11 cellular contexts compared by ENCODE assay signal in the genomic region with DNA sequence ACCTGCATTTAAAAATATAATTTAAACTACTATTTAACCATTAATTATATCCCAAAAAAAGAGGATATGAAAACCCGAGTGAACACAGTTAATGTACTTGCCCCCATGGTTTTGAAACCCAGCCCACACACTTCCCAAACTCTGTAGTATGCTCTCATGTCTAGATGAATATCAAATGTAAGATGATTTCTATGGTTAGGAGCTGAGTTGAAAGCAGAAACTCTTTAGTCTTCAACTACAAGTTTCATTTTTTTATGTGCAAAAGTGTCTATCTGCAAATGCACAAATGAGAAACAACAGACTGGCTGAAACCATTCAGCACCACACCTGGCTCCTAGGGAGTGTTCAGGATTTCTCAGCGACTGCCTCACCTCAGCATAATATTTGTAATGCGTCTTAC.
DNase-seq lines count a peak whose midpoint lies in the region; ATAC-seq and TF ChIP-seq lines count a peak whose summit lies in the region.
"Had no signal": no experiment of that assay in that cellular context is flagged by ENCODE, and none has a peak within 500 bp of the region (broad histone marks: within the 10 kb centered on the region; RNA-seq: fewer than 3 reads in every experiment).

No MANE protein-coding gene starts in this region.

- H3K4me1 Mint-ChIP-seq in T-helper 2 cell treated with Interferon-gamma antibody and Interleukin-4, amounts not matched to agents 5 μg/mL and 100 μg/mL, for 36 hours (ENCODE audit: low read depth) = peaks cover 9% of the 10 kb centered on the region
- H3K4me1 Mint-ChIP-seq: activated B cell treated with CpG ODN at 0.5 μM for 24 hours had no signal

- H3K9me3 ChIP-seq in A673 (ENCODE audit: low read depth, low read length, poor library complexity, severe bottlenecking) = no peaks in the 10 kb centered on the region

- H3K4me1 ChIP-seq in A673 (ENCODE audit: insufficient read depth, low read length, poor library complexity, severe bottlenecking) = no peaks in the 10 kb centered on the region

- intact Hi-C loops in A673 (cut with micrococcal nuclease; ENCODE audit: unreplicated experiment) = loop anchor here (5.0 to 10.0 kb wide), 2 partner anchors 180 to 662 kb away; no protein-coding TSS in a partner anchor

- CTCF ChIA-PET in A673 (lab: Charles Lee) = no interaction called here

- no peaks in the 10 kb centered on the region for H3K36me3 Mint-ChIP-seq in T-helper 2 cell treated with Interferon-gamma antibody and Interleukin-4, amounts not matched to agents 5 μg/mL and 100 μg/mL, for 36 hours (ENCODE audit: low read depth)

- H3K27ac ChIP-seq in A673 (ENCODE audit: low read depth, low read length, poor library complexity, severe bottlenecking) = no peak overlapping the region

- POLR2A ChIA-PET in A673 (lab: Charles Lee; ENCODE audit: low non-redundant PET) = no interaction called here

- H3K27me3 Mint-ChIP-seq in T-helper 2 cell treated with Interferon-gamma antibody and Interleukin-4, amounts not matched to agents 5 μg/mL and 100 μg/mL, for 36 hours (ENCODE audit: low read depth) = no peaks in the 10 kb centered on the region
- H3K27me3 Mint-ChIP-seq: activated B cell treated with CpG ODN at 0.5 μM for 24 hours had no signal

- no peaks in the 10 kb centered on the region for H3K9me3 Mint-ChIP-seq in T-helper 2 cell treated with Interferon-gamma antibody and Interleukin-4, amounts not matched to agents 5 μg/mL and 100 μg/mL, for 36 hours
- H3K9me3 Mint-ChIP-seq: activated B cell treated with CpG ODN at 0.5 μM for 24 hours; activated T-helper 1 cell treated with anti-CD3 and anti-CD28 coated beads, Interleukin-12 subunit alpha, Interleukin-12 subunit beta, Interleukin-2, Interleukin-4 antibody, amounts not matched to agents 30 ng/mL and 10 ng/mL and 1 ng/mL, durations not matched to agents 14 hours and 24 hours and 36 hours had no signal

- H3K27me3 ChIP-seq in A673 (replicated peaks; ENCODE audit: insufficient read depth, low read depth, low read length, poor library complexity) = no peaks in the 10 kb centered on the region

- no peak for TF ChIP-seq CTCF in A673 (conservative IDR thresholded peaks at IDR 0.05; ENCODE audit: low read depth, low read length)

- peak overlapping the region; percentile 5 for H3K4me3 Mint-ChIP-seq in T-helper 2 cell treated with Interferon-gamma antibody and Interleukin-4, amounts not matched to agents 5 μg/mL and 100 μg/mL, for 36 hours
- H3K4me3 Mint-ChIP-seq: activated B cell treated with CpG ODN at 0.5 μM for 24 hours; activated T-helper 1 cell treated with anti-CD3 and anti-CD28 coated beads, Interleukin-12 subunit alpha, Interleukin-12 subunit beta, Interleukin-2, Interleukin-4 antibody, amounts not matched to agents 30 ng/mL and 10 ng/mL and 1 ng/mL, durations not matched to agents 14 hours and 24 hours and 36 hours had no signal

- H3K27ac Mint-ChIP-seq in T-helper 2 cell treated with Interferon-gamma antibody and Interleukin-4, amounts not matched to agents 5 μg/mL and 100 μg/mL, for 36 hours = no peak overlapping the region
- H3K27ac Mint-ChIP-seq: activated B cell treated with CpG ODN at 0.5 μM for 24 hours; activated T-helper 1 cell treated with anti-CD3 and anti-CD28 coated beads, Interleukin-12 subunit alpha, Interleukin-12 subunit beta, Interleukin-2, Interleukin-4 antibody, amounts not matched to agents 30 ng/mL and 10 ng/mL and 1 ng/mL, durations not matched to agents 14 hours and 24 hours and 36 hours had no signal

- H3K36me3 ChIP-seq in A673 (ENCODE audit: insufficient read depth, low read length, poor library complexity, severe bottlenecking) = no peaks in the 10 kb centered on the region

- no peak overlapping the region for H3K4me3 ChIP-seq in A673 (ENCODE audit: low read depth, low read length, poor library complexity, severe bottlenecking)

- no peak for DNase-seq in T-helper 2 cell treated with Interferon-gamma antibody and Interleukin-4, amounts not matched to agents 5 μg/mL and 100 μg/mL, for 36 hours (ENCODE audit: low spot score)
- DNase-seq in stimulated activated CD4-positive, alpha-beta T cell treated with anti-CD3 and anti-CD28 coated beads, Interleukin-4, amount 100 ng/mL, for 24 hours = no peak
- DNase-seq in stimulated activated CD4-positive, alpha-beta T cell treated with anti-CD3 and anti-CD28 coated beads, Interleukin-4, amount 100 ng/mL, for 1 hour = no peak
- DNase-seq in A673 (ENCODE audit: low spot score) (no peak), GM03348 (ENCODE audit: low spot score) (no peak)
- DNase-seq: activated B cell treated with CpG ODN at 0.5 μM for 24 hours, NCI-H2171 treated with DMSO at 0.1 percent for 48 hours had no signal

- ATAC-seq in GM18519 (IDR thresholded peaks at IDR 0.05; ENCODE audit: low FRiP score, unreplicated experiment) (peak; percentile 42), GM21515 (IDR thresholded peaks at IDR 0.05; ENCODE audit: unreplicated experiment) (peak; percentile 50), HG03064 (IDR thresholded peaks at IDR 0.05; ENCODE audit: low read depth, unreplicated experiment) (peak; percentile 47)

- no TSS peak for BruUV-seq in A673 (replicated peaks; lab: Mats Ljungman, UMichigan)
